In genomic region chr7:55432937-55433784, GRCh38 we compare ENCODE assay signal across 8 cellular contexts.
DNase-seq lines count a peak whose midpoint lies in the region; ATAC-seq and TF ChIP-seq lines count a peak whose summit lies in the region.

No MANE protein-coding gene starts in this region.

- no peaks in the 10 kb centered on the region for H3K9me3 ChIP-seq in Panc1 (ENCODE audit: control insufficient read depth, insufficient read depth, low read depth, low read length)
- no peaks in the 10 kb centered on the region for H3K9me3 ChIP-seq in neuronal stem cell (replicated peaks in 1 of 2; ENCODE audit: control insufficient read depth in 2 of 2, insufficient read depth in 1 of 2, low read depth in 1 of 2, low read length in 2 of 2)

- H4K91ac ChIP-seq in neuronal stem cell (ENCODE audit: low read depth, low read length, poor library complexity), result no peak overlapping the region

- no peak overlapping the region for H2AFZ ChIP-seq in neuronal stem cell (ENCODE audit: low read length)

- no peaks in the 10 kb centered on the region for H3K4me1 Mint-ChIP-seq in osteocyte (ENCODE audit: unreplicated experiment)

- no peak overlapping the region for H2BK15ac ChIP-seq in neuronal stem cell (ENCODE audit: low read length)

- H3K36me3 Mint-ChIP-seq in osteocyte (ENCODE audit: unreplicated experiment), result peaks cover 3% of the 10 kb centered on the region

- H3K4me2 ChIP-seq in neuronal stem cell (ENCODE audit: insufficient read depth, low read length, poor library complexity, severe bottlenecking), result no peak overlapping the region

- H3K9ac ChIP-seq in neuronal stem cell (ENCODE audit: low read depth, low read length, poor library complexity), result no peak overlapping the region

- intact Hi-C loops in Panc1 (cut with micrococcal nuclease; ENCODE audit: unreplicated experiment), result loop anchor here (10.0 kb wide), 1 partner anchor 162 kb away; no protein-coding TSS in a partner anchor

- H3K4me3 Mint-ChIP-seq in osteocyte (ENCODE audit: unreplicated experiment), result no peak overlapping the region

- POLR2A ChIA-PET in Panc1 (lab: Charles Lee), result interaction anchor here (0.5 kb wide), 1 partner anchor 12 kb away, joined by 14 read pairs; no protein-coding TSS in a partner anchor

- no peaks in the 10 kb centered on the region for H3K4me1 ChIP-seq in Panc1 (ENCODE audit: control insufficient read depth, insufficient read depth, low read length)
- H3K4me1 ChIP-seq in neuronal stem cell (ENCODE audit: control insufficient read depth in 2 of 2, insufficient read depth in 1 of 2, low read depth in 1 of 2, low read length in 2 of 2), result no peaks in the 10 kb centered on the region

- H3K23ac ChIP-seq in neuronal stem cell (ENCODE audit: low read depth, low read length, poor library complexity), result no peak overlapping the region

- H3K14ac ChIP-seq in neuronal stem cell (ENCODE audit: low read length), result no peak overlapping the region

- no peak overlapping the region for H3K4me3 ChIP-seq in Panc1 (ENCODE audit: low read depth in 2 of 2, low read length in 2 of 2)
- H3K4me3 ChIP-seq in epithelial cell of esophagus (ENCODE audit: low read length), result no peak overlapping the region
- peak overlapping the region in 1 of 2 donors; percentile 1 for H3K4me3 ChIP-seq in neuronal stem cell (ENCODE audit: low read length in 2 of 2)

- no peaks in the 10 kb centered on the region for H3K79me1 ChIP-seq in neuronal stem cell (ENCODE audit: low read depth, low read length)

- H3K27ac Mint-ChIP-seq in osteocyte (ENCODE audit: unreplicated experiment), result no peak overlapping the region

- H3K36me3 ChIP-seq in Panc1 (ENCODE audit: control insufficient read depth, insufficient read depth, low read length) (no peaks in the 10 kb centered on the region), neuronal stem cell (replicated peaks in 1 of 2; ENCODE audit: control insufficient read depth in 2 of 2, insufficient read depth in 2 of 2, low read length in 2 of 2) (peaks cover 0 to 15% of the 10 kb centered on the region in 2 donors)

- in situ Hi-C loops in Panc1 (cut with HindIII; ENCODE audit: low pct_unique_long_range_greater_than_20kb, low sequenced_read_pairs), result no loop called here

- DNase-seq in EL, result peak; percentile 45
- peak; percentile 81 for DNase-seq in HuH-7.5 (ENCODE audit: low spot score)
- peak; percentile 42 for DNase-seq in Panc1 (ENCODE audit: low read depth, low spot score)
- peak; percentile 73 for DNase-seq in epithelial cell of esophagus (ENCODE audit: low read depth)
- no peak for DNase-seq in osteocyte (ENCODE audit: extremely low spot score, unreplicated experiment)
- DNase-seq in neuronal stem cell (ENCODE audit: low spot score), result no peak
- DNase-seq in T-helper 9 cell, result no peak

- H4K8ac ChIP-seq in neuronal stem cell (ENCODE audit: low read depth, low read length), result no peak overlapping the region

- CTCF ChIA-PET in Panc1 (lab: Charles Lee), result interaction anchor here (0.6 to 0.7 kb wide), 2 partner anchors 165 to 195 kb away, joined by 3 to 4 read pairs; no protein-coding TSS in a partner anchor

- ATAC-seq in GM19468 (IDR thresholded peaks at IDR 0.05; ENCODE audit: extremely low read depth, unreplicated experiment) (peak; percentile 51), Panc1 (peak; percentile 70)

- BruUV-seq in Panc1 (replicated peaks; lab: Mats Ljungman, UMichigan), result no TSS peak

- H2AK5ac ChIP-seq in neuronal stem cell (ENCODE audit: low read depth, low read length), result no peak overlapping the region

- no peak overlapping the region for H2BK5ac ChIP-seq in neuronal stem cell (ENCODE audit: low read length)

- H3K27me3 ChIP-seq in Panc1 (ENCODE audit: control insufficient read depth, insufficient read depth, low read length), result no peaks in the 10 kb centered on the region
- no peaks in the 10 kb centered on the region for H3K27me3 ChIP-seq in neuronal stem cell (ENCODE audit: control insufficient read depth in 3 of 3, insufficient read depth in 3 of 3, low read depth in 1 of 3, low read length in 3 of 3)

- no peak overlapping the region for H3K4ac ChIP-seq in neuronal stem cell (ENCODE audit: low read length)

- no CpG with 5 or more reads among the region's 13 CpGs for WGBS in neuronal stem cell (ENCODE audit: extremely low coverage in 2 of 2, insufficient read length in 2 of 2, insufficient replicate concordance in 1 of 2), 2 donors

- H3K18ac ChIP-seq in neuronal stem cell (ENCODE audit: low read length), result no peak overlapping the region

- no peaks in the 10 kb centered on the region for H3K27me3 Mint-ChIP-seq in osteocyte (ENCODE audit: unreplicated experiment)

- peak; percentile 76; the same call in 1 of the 2 replicates for TF ChIP-seq CTCF in Panc1 (IDR thresholded peaks at IDR 0.05)
- peak; percentile 72 for TF ChIP-seq CTCF in epithelial cell of esophagus (IDR thresholded peaks at IDR 0.05; ENCODE audit: insufficient read depth, low read depth, low read length, missing control alignments)
- TF ChIP-seq CTCF in osteocyte (IDR thresholded peaks at IDR 0.05), result peak; percentile 58

- no peak overlapping the region for H2BK120ac ChIP-seq in neuronal stem cell (ENCODE audit: low read depth, low read length)

- H2BK12ac ChIP-seq in neuronal stem cell (ENCODE audit: low read length), result no peak overlapping the region

- H3K9me3 Mint-ChIP-seq in osteocyte (ENCODE audit: unreplicated experiment), result no peaks in the 10 kb centered on the region

- H3K27ac ChIP-seq in Panc1 (ENCODE audit: low read length), result no peak overlapping the region
- H3K27ac ChIP-seq in neuronal stem cell (replicated peaks; ENCODE audit: low read length), result no peak overlapping the region

Comparison
In these comparisons a context has a peak if more than half of its experiments do, and no peak if none do; other contexts are left out.
1. DNase-seq: peak in EL (single experiment), HuH-7.5 (single experiment), Panc1 (single experiment) and epithelial cell of esophagus (single experiment); none in osteocyte (single experiment), neuronal stem cell (single experiment) and T-helper 9 cell (single experiment).
2. Peak in every context shown above with its lines, with median percentiles within 50 percentile points of each other: CTCF ChIP-seq.